In the genomic region with DNA sequence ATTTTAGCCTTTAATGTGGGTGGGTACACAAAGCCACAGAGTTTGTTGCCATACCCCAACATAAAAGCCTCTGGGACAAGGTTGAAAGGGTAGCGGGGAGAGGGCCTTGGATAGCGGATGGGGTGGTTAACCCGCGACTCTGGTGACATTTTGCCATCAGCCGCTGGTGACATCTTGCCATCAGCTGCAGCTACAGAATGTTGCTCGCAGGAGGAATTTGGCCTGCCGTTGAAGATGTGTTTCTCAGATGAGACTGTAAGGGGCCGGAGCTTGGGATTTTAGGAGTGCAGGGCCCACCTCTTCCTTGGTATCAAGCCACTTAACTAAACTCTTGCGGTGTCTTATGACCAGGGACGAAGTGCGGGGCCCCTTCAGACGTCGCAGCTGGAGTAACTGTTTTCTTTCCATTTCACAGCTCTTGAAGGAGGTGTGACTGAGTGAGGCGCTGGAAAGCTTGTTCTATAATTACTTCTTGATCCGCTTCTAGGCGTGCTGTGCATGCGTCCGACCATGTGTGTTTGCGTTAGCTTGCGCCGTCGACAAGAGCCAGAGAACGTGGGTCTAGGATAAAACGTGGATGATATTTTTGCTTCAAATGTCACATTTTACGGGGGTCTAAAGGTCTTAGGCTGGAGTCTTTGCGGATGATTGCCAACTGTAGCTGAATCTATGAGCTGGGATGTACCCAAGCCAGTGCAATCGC, we compare ENCODE assay signal across 8 cellular contexts. TPM values are rescaled to one million over a fixed set of nuclear protein-coding genes. Genes with fewer than 3 reads are reported as not detected.
DNase-seq lines count a peak whose midpoint lies in the region; ATAC-seq and TF ChIP-seq lines count a peak whose summit lies in the region.

No MANE protein-coding gene starts in this region.

- H3K4ac ChIP-seq in IMR-90 (ENCODE audit: low read depth, low read length): peak overlapping the region; percentile 82

- H3K4me3 Mint-ChIP-seq in dendritic cell treated with granulocyte-macrophage colony-stimulating factor and Interleukin-4, amounts not matched to agents 40 ng/mL and 50 ng/mL, for 4 days: peak overlapping the region; percentile 84
- peak overlapping the region; percentile 74 to 88 (median 84) for H3K4me3 Mint-ChIP-seq in naive thymus-derived CD4-positive, alpha-beta T cell

- H3K4me2 ChIP-seq in IMR-90 (ENCODE audit: low read depth, low read length): peak overlapping the region; percentile 95

- peaks cover 9% of the 10 kb centered on the region for H3K4me1 ChIP-seq in IMR-90 (ENCODE audit: control insufficient read depth, insufficient read depth, low read length)
- peaks cover 0 to 6% of the 10 kb centered on the region in 2 donors for H3K4me1 ChIP-seq in naive thymus-derived CD4-positive, alpha-beta T cell (ENCODE audit: control insufficient read depth in 2 of 2, insufficient read depth in 2 of 2, low read length in 2 of 2)

- H3K9me3 Mint-ChIP-seq in dendritic cell treated with granulocyte-macrophage colony-stimulating factor and Interleukin-4, amounts not matched to agents 40 ng/mL and 50 ng/mL, for 4 days: peaks cover 11% of the 10 kb centered on the region
- H3K9me3 Mint-ChIP-seq in naive thymus-derived CD4-positive, alpha-beta T cell: peaks cover 0 to 21% (median 3%) of the 10 kb centered on the region in 11 donors

- H3K79me1 ChIP-seq in IMR-90 (ENCODE audit: low read depth in 1 of 2, low read length in 2 of 2): no peaks in the 10 kb centered on the region; a peak in 1 of 4 replicates

- H4K5ac ChIP-seq in IMR-90 (ENCODE audit: low read depth, low read length): peak overlapping the region; percentile 20; the same call in 1 of the 2 replicates

- 0 out of 2 replicates have a peak overlapping the region, but pooled peaks have one; percentile 48 for H4K91ac ChIP-seq in IMR-90 (ENCODE audit: insufficient read depth, low read depth, low read length)

- H2BK15ac ChIP-seq in IMR-90 (ENCODE audit: low read depth, low read length): peak overlapping the region; percentile 62; the same call in 2 of the 3 replicates

- H3K18ac ChIP-seq in IMR-90 (ENCODE audit: low read depth, low read length): 0 out of 2 replicates have a peak overlapping the region, but pooled peaks have one; percentile 44

- H4K8ac ChIP-seq in IMR-90 (ENCODE audit: low read depth in 2 of 2, low read length in 2 of 2): peak overlapping the region; percentile 24 to 42; a peak in 1 of 4 replicates

- peak overlapping the region; percentile 89 for H3K4me3 ChIP-seq in IMR-90 (ENCODE audit: insufficient read depth, low read depth, low read length)
- peak overlapping the region; percentile 56 for H3K4me3 ChIP-seq in naive thymus-derived CD4-positive, alpha-beta T cell (ENCODE audit: low read length)

- peak overlapping the region; percentile 75 for H2AK9ac ChIP-seq in IMR-90 (replicated peaks; ENCODE audit: low read depth, low read length, poor library complexity)

- no peaks in the 10 kb centered on the region for H4K20me1 ChIP-seq in IMR-90 (ENCODE audit: insufficient read depth, low read length)

- peak overlapping the region; percentile 91 for H3K23ac ChIP-seq in IMR-90 (ENCODE audit: low read depth, low read length)

- peak overlapping the region; percentile 97 for H2AFZ ChIP-seq in IMR-90 (replicated peaks; ENCODE audit: low read length, poor library complexity)

- no peak overlapping the region for H3K27ac Mint-ChIP-seq in dendritic cell treated with granulocyte-macrophage colony-stimulating factor and Interleukin-4, amounts not matched to agents 40 ng/mL and 50 ng/mL, for 4 days
- H3K27ac Mint-ChIP-seq in naive thymus-derived CD4-positive, alpha-beta T cell: peak overlapping the region in 5 of 9 donors; percentile 16 to 87 (median 49)

- WGBS in IMR-90 (ENCODE audit: extremely low coverage in 2 of 2, insufficient read length in 1 of 2), 2 experiments: 32% methylated on average over 18 of the region's 27 CpGs; no CpG with 5 or more reads in 1 of the 2 experiments

- H2BK5ac ChIP-seq in IMR-90 (ENCODE audit: low read depth, low read length, poor library complexity, severe bottlenecking): no peak overlapping the region

- H3K27me3 Mint-ChIP-seq in dendritic cell treated with granulocyte-macrophage colony-stimulating factor and Interleukin-4, amounts not matched to agents 40 ng/mL and 50 ng/mL, for 4 days: peaks cover 48% of the 10 kb centered on the region
- peaks cover 32 to 48% (median 43%) of the 10 kb centered on the region in 5 donors for H3K27me3 Mint-ChIP-seq in naive thymus-derived CD4-positive, alpha-beta T cell

- no TSS peak for BruUV-seq in IMR-90 (replicated peaks; lab: Mats Ljungman, UMichigan)

- in situ Hi-C loops in IMR-90 (cut with MboI; ENCODE audit: low sequenced_read_pairs): no loop called here

- H3K14ac ChIP-seq in IMR-90 (replicated peaks; ENCODE audit: low read depth, low read length): peak overlapping the region; percentile 71; the same call in 1 of the 2 replicates

- peak overlapping the region; percentile 9; the same call in 1 of the 2 replicates for H2BK20ac ChIP-seq in IMR-90 (ENCODE audit: low read depth, low read length)

- peaks cover 5% of the 10 kb centered on the region for H3K9me3 ChIP-seq in IMR-90 (ENCODE audit: control insufficient read depth, insufficient read depth, low read length)
- no peaks in the 10 kb centered on the region for H3K9me3 ChIP-seq in naive thymus-derived CD4-positive, alpha-beta T cell (ENCODE audit: control insufficient read depth in 2 of 3, low read length in 3 of 3)

- H3K36me3 ChIP-seq in IMR-90 (ENCODE audit: control insufficient read depth, insufficient read depth, low read length): peaks cover 10% of the 10 kb centered on the region
- H3K36me3 ChIP-seq in naive thymus-derived CD4-positive, alpha-beta T cell (ENCODE audit: control insufficient read depth in 2 of 3, insufficient read depth in 3 of 3, low read length in 3 of 3): no peaks in the 10 kb centered on the region

- H3K36me3 Mint-ChIP-seq in dendritic cell treated with granulocyte-macrophage colony-stimulating factor and Interleukin-4, amounts not matched to agents 40 ng/mL and 50 ng/mL, for 4 days (ENCODE audit: low read depth): no peaks in the 10 kb centered on the region
- peaks cover 0 to 14% (median 5%) of the 10 kb centered on the region in 5 donors for H3K36me3 Mint-ChIP-seq in naive thymus-derived CD4-positive, alpha-beta T cell

- CTCF ChIA-PET in IMR-90 (lab: Yijun Ruan, JAX): no interaction called here
- CTCF ChIA-PET in naive thymus-derived CD4-positive, alpha-beta T cell (lab: Charles Lee): no interaction called here

- DNase-seq in Ammon's horn (ENCODE audit: low spot score) (peak; percentile 36), IMR-90 (no peak), HK-2 (ENCODE audit: unreplicated experiment) (no peak)
- DNase-seq in naive thymus-derived CD4-positive, alpha-beta T cell: no peak
- no peak for DNase-seq in activated CD8-positive, alpha-beta memory T cell treated with anti-CD3 and anti-CD28 coated beads, Interleukin-2, amount 50 U/mL, for 48 hours

- peak overlapping the region; percentile 78 for H2BK120ac ChIP-seq in IMR-90 (ENCODE audit: low read depth, low read length)

- peaks cover 12% of the 10 kb centered on the region for H3K4me1 Mint-ChIP-seq in dendritic cell treated with granulocyte-macrophage colony-stimulating factor and Interleukin-4, amounts not matched to agents 40 ng/mL and 50 ng/mL, for 4 days (ENCODE audit: low read depth)
- peaks cover 0 to 17% (median 10%) of the 10 kb centered on the region in 7 donors for H3K4me1 Mint-ChIP-seq in naive thymus-derived CD4-positive, alpha-beta T cell

- intact Hi-C loops in IMR-90 (cut with micrococcal nuclease): loop anchor here (5.0 to 10.0 kb wide), 3 partner anchors 96 to 487 kb away; a partner anchor contains a TSS
- intact Hi-C loops in dendritic cell treated with granulocyte-macrophage colony-stimulating factor and Interleukin-4, amounts not matched to agents 40 ng/mL and 50 ng/mL, for 4 days (cut with micrococcal nuclease): loop anchor here (5.0 to 10.0 kb wide), 2 partner anchors 149 to 207 kb away; a partner anchor contains a TSS
- intact Hi-C loops in naive thymus-derived CD4-positive, alpha-beta T cell (cut with micrococcal nuclease): loop anchor here (1.0 to 10.0 kb wide), 6 partner anchors 151 to 1203 kb away; a partner anchor contains a TSS

- TF ChIP-seq POLR2A in IMR-90 (IDR thresholded peaks at IDR 0.05; ENCODE audit: low read depth, low read length): no peak

- dilution Hi-C loops in IMR-90 (cut with HindIII; ENCODE audit: low sequenced_read_pairs, unreplicated experiment): no loop called here

- H2AK5ac ChIP-seq in IMR-90 (ENCODE audit: low read depth, low read length): peak overlapping the region; percentile 54

- no peak overlapping the region for H3K56ac ChIP-seq in IMR-90 (ENCODE audit: extremely low read depth, insufficient read depth, low read length)

- peak overlapping the region; percentile 58 for H3K9ac ChIP-seq in IMR-90 (ENCODE audit: low read depth, low read length)

- no peak for TF ChIP-seq RAD21 in IMR-90 (IDR thresholded peaks at IDR 0.05; ENCODE audit: low read length)

- peaks cover 8% of the 10 kb centered on the region for H3K27me3 ChIP-seq in IMR-90 (ENCODE audit: control insufficient read depth, insufficient read depth, low read length)
- H3K27me3 ChIP-seq in naive thymus-derived CD4-positive, alpha-beta T cell (ENCODE audit: control insufficient read depth in 2 of 2, insufficient read depth in 2 of 2, low read length in 2 of 2): no peaks in the 10 kb centered on the region

- POLR2A ChIA-PET in IMR-90 (lab: Charles Lee; ENCODE audit: unreplicated experiment): no interaction called here
- POLR2A ChIA-PET in naive thymus-derived CD4-positive, alpha-beta T cell (lab: Charles Lee): no interaction called here

- peak overlapping the region; percentile 55; the same call in 1 of the 2 replicates for H3K27ac ChIP-seq in IMR-90 (ENCODE audit: insufficient read depth, low read length)
- peak overlapping the region; percentile 33 for H3K27ac ChIP-seq in naive thymus-derived CD4-positive, alpha-beta T cell (ENCODE audit: low read depth, low read length)

- no peak for ATAC-seq in IMR-90 (ENCODE audit: low read depth)
- ATAC-seq in naive thymus-derived CD4-positive, alpha-beta T cell: no peak
- no peak for ATAC-seq in GM21737 (IDR thresholded peaks at IDR 0.05; ENCODE audit: unreplicated experiment)
- ATAC-seq in GM18907 (IDR thresholded peaks at IDR 0.05; ENCODE audit: unreplicated experiment): no peak

- H3K9me1 ChIP-seq in IMR-90 (ENCODE audit: insufficient read depth, low read length): peaks cover 7% of the 10 kb centered on the region; the same call in 1 of the 2 replicates

- no peak for TF ChIP-seq CTCF in IMR-90 (conservative IDR thresholded peaks at IDR 0.05; ENCODE audit: low read depth, low read length)

RNA-seq across cellular contexts. Expression of a gene that starts 0.8 kb away (rescaled TPM):
- total RNA-seq in IMR-90 (2012; rRNA removed): 0.18 and 0.28 TPM in 2 replicates
- polyA plus RNA-seq in IMR-90 (2012; rRNA removed): 0.26 and 0.31 TPM in 2 replicates
- polyA plus RNA-seq in IMR-90 (2012; cell fraction: cytosol; rRNA removed): 0.04 and 0.23 TPM in 2 replicates
- 0.20 and 0.41 TPM in 2 replicates for polyA plus RNA-seq in IMR-90 (2012; cell fraction: nucleus; rRNA removed; ENCODE audit: low replicate concordance)
- under 1 TPM in 1 of 5 experiments, not detected in 4; 0.41 TPM for total RNA-seq in naive thymus-derived CD4-positive, alpha-beta T cell
- under 1 TPM in 1 of 2 donors, not detected in 1; 0.11 TPM for polyA plus RNA-seq in naive thymus-derived CD4-positive, alpha-beta T cell
